21 cellular contexts compared by ENCODE assay signal in the genomic region with DNA sequence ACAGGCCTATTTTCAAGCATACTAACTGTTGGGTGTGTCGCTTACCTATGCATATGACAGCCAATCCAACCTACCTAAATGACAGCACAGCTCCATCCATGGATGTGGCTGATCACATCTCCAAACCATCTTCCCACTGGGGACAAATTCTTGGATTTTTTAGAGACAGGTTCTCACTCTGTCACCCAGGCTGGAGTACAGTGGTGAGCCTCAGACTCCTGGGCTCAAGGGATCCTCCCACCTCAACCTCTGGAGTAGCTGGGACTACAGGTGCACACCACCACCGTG. TPM values are rescaled to one million over a fixed set of nuclear protein-coding genes. Genes with fewer than 3 reads are reported as not detected.
DNase-seq lines count a peak whose midpoint lies in the region; ATAC-seq, FAIRE-seq and TF ChIP-seq lines count a peak whose summit lies in the region.
"Had no signal": no experiment of that assay in that cellular context is flagged by ENCODE, and none has a peak within 500 bp of the region (broad histone marks: within the 10 kb centered on the region; RNA-seq: fewer than 3 reads in every experiment).

No MANE protein-coding gene starts in this region.

- no peak overlapping the region for H2AFZ ChIP-seq in K562 (ENCODE audit: low read depth, low read length)

- H3K9ac ChIP-seq in K562 (ENCODE audit: insufficient read depth in 1 of 2, low read depth in 2 of 2, low read length in 2 of 2), result no peak overlapping the region

- ATAC-seq in K562, result no peak
- ATAC-seq: GM12878, HCT116 had no signal

- H3K9me3 ChIP-seq in K562 (replicated peaks; ENCODE audit: control insufficient read depth, insufficient read depth, low read depth, low read length), result no peaks in the 10 kb centered on the region
- no peaks in the 10 kb centered on the region for H3K9me3 ChIP-seq in spleen
- H3K9me3 ChIP-seq in MG63, result no peaks in the 10 kb centered on the region
- H3K9me3 ChIP-seq: BE2C had no signal

- no peaks in the 10 kb centered on the region for H3K9me1 ChIP-seq in K562 (ENCODE audit: control insufficient read depth, insufficient read depth, low read length)

- CTCF ChIA-PET in K562 (lab: Yijun Ruan, JAX; ENCODE audit: low intra/inter-chr PET ratio), result interaction anchor here (0.6 to 5.9 kb wide), 7 partner anchors 35 to 1520 kb away, joined by 3 to 195 read pairs (median 22); a partner anchor contains a TSS

- intact Hi-C loops in K562 (cut with micrococcal nuclease), result loop anchor here (5.0 to 10.0 kb wide), 4 partner anchors 168 to 323 kb away; a partner anchor contains a TSS
- intact Hi-C loops in posterior vena cava (cut with DNase I), result loop anchor here in 1 of 2 donors (5.0 kb wide), 1 partner anchor 78 kb away; a partner anchor contains a TSS
- intact Hi-C loops in spleen (cut with DNase I; ENCODE audit: low total_unique reads), result loop anchor here (2.0 to 5.0 kb wide), 2 partner anchors 38 to 77 kb away; no protein-coding TSS in a partner anchor

- TF ChIP-seq EP300 in K562 (IDR thresholded peaks at IDR 0.05; ENCODE audit: low read length), result no peak

- 22% methylated on average over 2 of the region's 2 CpGs for WGBS in K562 (ENCODE audit: insufficient coverage, low coverage, missing lambda C conversion rate)
- 87 to 91% (median 90%) methylated on average over 2 of the region's 2 CpGs for WGBS in spleen, 5 donors

- H3K27ac ChIP-seq in K562 (ENCODE audit: extremely low read depth, low read depth, low read length) (no peak overlapping the region), spleen (no peak overlapping the region)

- TF ChIP-seq RAD21 in K562 (CRISPR knock-in tag; conservative IDR thresholded peaks at IDR 0.05 in 1 of 2, IDR thresholded peaks at IDR 0.05 in 1 of 2), result no peak

- no TSS peak for BruUV-seq in K562 (replicated peaks; lab: Mats Ljungman, UMichigan)

- no peak for TF ChIP-seq CTCF in K562 (IDR thresholded peaks at IDR 0.05 in 2 of 3, conservative IDR thresholded peaks at IDR 0.05 in 1 of 3; ENCODE audit: insufficient read depth in 2 of 3, low read depth in 1 of 3, low read length in 3 of 3)
- TF ChIP-seq CTCF in spleen (IDR thresholded peaks at IDR 0.05 in 8 of 11, conservative IDR thresholded peaks at IDR 0.05 in 3 of 11), result no peak

- FAIRE-seq in K562 (lab: Jason Lieb, UNC), result no peak
- peak; percentile 86 for FAIRE-seq in urothelium cell line (lab: Jason Lieb, UNC)
- FAIRE-seq: A204.1, GM12878, HepG2 had no signal

- H3K4me2 ChIP-seq in K562 (ENCODE audit: insufficient read depth, low read length), result no peak overlapping the region

- H3K4me3 ChIP-seq in K562, result no peak overlapping the region
- no peak overlapping the region for H3K4me3 ChIP-seq in spleen
- H3K4me3 ChIP-seq in MG63, result no peak overlapping the region
- H3K4me3 ChIP-seq: GM12878 had no signal

- POLR2A ChIA-PET in K562 (lab: Yijun Ruan, JAX), result interaction anchor here (0.6 to 2.5 kb wide), 7 partner anchors 8 to 1588 kb away, joined by 3 to 20 read pairs (median 6); a partner anchor contains a TSS

- H3K36me3 ChIP-seq in K562 (ENCODE audit: control insufficient read depth, insufficient read depth, low read length) (no peaks in the 10 kb centered on the region), spleen (no peaks in the 10 kb centered on the region), MG63 (no peaks in the 10 kb centered on the region; the same call in 1 of the 2 replicates)
- H3K36me3 ChIP-seq: BE2C had no signal

- H3K4me1 ChIP-seq in K562 (replicated peaks in 1 of 2; ENCODE audit: control insufficient read depth in 2 of 2, insufficient read depth in 2 of 2, low read length in 2 of 2) (peaks cover 0 to 31% of the 10 kb centered on the region in 2 experiments; a peak in 3 of 5 replicates), spleen (peaks cover 3 to 31% (median 15%) of the 10 kb centered on the region in 6 donors)

- no peak for TF ChIP-seq POLR2A in K562 (conservative IDR thresholded peaks at IDR 0.05)
- TF ChIP-seq POLR2A in spleen (IDR thresholded peaks at IDR 0.05), result no peak

- peaks cover 18% of the 10 kb centered on the region for H4K20me1 ChIP-seq in K562 (replicated peaks; ENCODE audit: control insufficient read depth, insufficient read depth, low read length)

- H3K79me2 ChIP-seq in K562 (ENCODE audit: control insufficient read depth, insufficient read depth, low read length), result no peaks in the 10 kb centered on the region

- DNase-seq in K562 (ENCODE audit: extremely low read depth in 1 of 4, low spot score in 3 of 4) (no peak), posterior vena cava (ENCODE audit: low spot score) (peak; percentile 16), urothelium cell line (ENCODE audit: low spot score) (no peak), NCI-H226 (no peak), spleen (no peak), MG63 (no peak)
- DNase-seq: ACHN; BE2C; C1 segment of cervical spinal cord; CD4-positive, CD25-positive, alpha-beta regulatory T cell; COR-L47; DMS 273 treated with DMSO at 0.1 percent for 48 hours; DMS53; DND-41; EL; GOT3; HFFc6 had no signal

- in situ Hi-C loops in K562 (cut with MboI), result loop anchor here (5.0 to 25.0 kb wide), 3 partner anchors 153 to 1882 kb away; a partner anchor contains a TSS

- H3K27me3 ChIP-seq in K562 (ENCODE audit: control insufficient read depth in 2 of 2, insufficient read depth in 2 of 2, low read length in 2 of 2), result peaks cover 28 to 45% of the 10 kb centered on the region in 2 experiments; a peak in 4 of 5 replicates
- peaks cover 0 to 21% (median 7%) of the 10 kb centered on the region in 7 donors for H3K27me3 ChIP-seq in spleen (replicated peaks in 1 of 7)
- H3K27me3 ChIP-seq in MG63, result no peaks in the 10 kb centered on the region
- H3K27me3 ChIP-seq: BE2C had no signal

TF ChIP-seq in K562, 482 proteins besides CTCF, POLR2A, EP300 and RAD21 (continues in another document):
- TF ChIP-seq CXXC5 (CRISPR knock-in tag; IDR thresholded peaks at IDR 0.05) (no peak), FOXA3 (CRISPR knock-in tag; conservative IDR thresholded peaks at IDR 0.05 in 1 of 2, IDR thresholded peaks at IDR 0.05 in 1 of 2) (0 out of 4 replicates have a peak, but pooled peaks of 1 of the 2 experiments have one; percentile 23), SETDB1 (IDR thresholded peaks at IDR 0.05; ENCODE audit: low read length) (no peak), ZC3H4 (CRISPR knock-in tag; IDR thresholded peaks at IDR 0.05; ENCODE audit: borderline replicate concordance) (0 out of 2 replicates have a peak, but pooled peaks have one; percentile 69)

RNA-seq across cellular contexts. Expression of a gene that starts 18.0 kb away (rescaled TPM):
- 0.65 TPM in 1 of 2 replicates, not detected in the other for total RNA-seq in K562 (2011; cell fraction: chromatin; rRNA removed; ENCODE audit: low replicate concordance)
- 0.50 and 0.92 TPM in 2 replicates for total RNA-seq in K562 (2011; cell fraction: nucleolus; rRNA removed)
- 0.15 TPM in 2 replicates for total RNA-seq in K562 (2011; cell fraction: nucleoplasm; rRNA removed)
- total RNA-seq in K562 (2014; rRNA removed) (0.20 and 0.32 TPM in 2 replicates), K562 (2014; rRNA removed; fragmentation: Illumina TruSeq; extraction: Trizol) (not detected in 2 replicates), K562 (2015; rRNA removed; fragmentation: Illumina TruSeq; extraction: Trizol) (not detected in 2 replicates), K562 (2021) (0.13 and 0.29 TPM in 2 replicates), posterior vena cava (10 to 100 TPM; 18.6 to 26.7 TPM), spleen (10 to 100 TPM in 5 of 7 donors, 1 to 10 TPM in 2; 7.1 to 18.0 (median 10.6) TPM)
- polyA plus RNA-seq in K562 (2011; rRNA removed) (0.06 and 0.26 TPM in 2 replicates), K562 (2014; fragmentation: Illumina TruSeq; extraction: Trizol) (not detected in 2 replicates), K562 (2014; fragmentation: Nextera tagmentation; extraction: Ambion mirVana) (not detected), K562 (2014; rRNA removed) (0.13 and 0.23 TPM in 2 replicates), spleen (1 to 10 TPM; 1.1 to 3.0 (median 1.2) TPM)
- polyA plus RNA-seq in K562 (2011; cell fraction: cytosol; rRNA removed), result 0.15 and 0.25 TPM in 2 replicates
- 0.61 and 0.65 TPM in 2 replicates for polyA plus RNA-seq in K562 (2011; cell fraction: nucleus; rRNA removed)
- polyA plus RNA-seq in K562 (2012), result 0.21 and 1.3 TPM in 2 replicates
- polyA minus RNA-seq in K562 (2011; rRNA and poly(A)+ RNA removed), result not detected in 2 replicates
- polyA minus RNA-seq in K562 (2011; cell fraction: cytosol; rRNA and poly(A)+ RNA removed), result not detected in 2 replicates
- 0.22 and 0.27 TPM in 2 replicates for polyA minus RNA-seq in K562 (2011; cell fraction: nucleus; rRNA and poly(A)+ RNA removed)
- 22.3 and 32.1 TPM in 2 replicates for total RNA-seq in MG63 (2014; rRNA removed; shearing (Covaris generic); ENCODE audit: low replicate concordance)

RNA-seq across cellular contexts. Expression of a gene that starts 25.7 kb away (rescaled TPM):
- total RNA-seq in K562 (2011; cell fraction: chromatin; rRNA removed; ENCODE audit: low replicate concordance), result 36.8 and 68.2 TPM in 2 replicates
- 55.4 and 63.2 TPM in 2 replicates for total RNA-seq in K562 (2011; cell fraction: nucleolus; rRNA removed)
- 50.2 and 53.7 TPM in 2 replicates for total RNA-seq in K562 (2011; cell fraction: nucleoplasm; rRNA removed)
- total RNA-seq in K562 (2014; rRNA removed), result 49.2 and 56.7 TPM in 2 replicates
- total RNA-seq in K562 (2014; rRNA removed; fragmentation: Illumina TruSeq; extraction: Trizol), result 17.4 and 20.5 TPM in 2 replicates
- total RNA-seq in K562 (2015; rRNA removed; fragmentation: Illumina TruSeq; extraction: Trizol), result 31.5 and 32.5 TPM in 2 replicates
- total RNA-seq in K562 (2021), result 53.5 and 55.7 TPM in 2 replicates
- polyA plus RNA-seq in K562 (2011; rRNA removed), result 33.8 and 49.7 TPM in 2 replicates
- polyA plus RNA-seq in K562 (2011; cell fraction: cytosol; rRNA removed), result 56.9 and 67.4 TPM in 2 replicates
- 42.8 and 56.1 TPM in 2 replicates for polyA plus RNA-seq in K562 (2011; cell fraction: nucleus; rRNA removed)
- 31.5 and 39.9 TPM in 2 replicates for polyA plus RNA-seq in K562 (2012)
- polyA plus RNA-seq in K562 (2014; fragmentation: Illumina TruSeq; extraction: Trizol), result 22.8 and 24.5 TPM in 2 replicates
- polyA plus RNA-seq in K562 (2014; fragmentation: Nextera tagmentation; extraction: Ambion mirVana), result 1 to 10 TPM; 2.4 to 3.7 TPM
- polyA plus RNA-seq in K562 (2014; rRNA removed), result 37.1 and 62.8 TPM in 2 replicates
- polyA minus RNA-seq in K562 (2011; rRNA and poly(A)+ RNA removed), result 32.6 and 33.0 TPM in 2 replicates
- 39.3 and 58.2 TPM in 2 replicates for polyA minus RNA-seq in K562 (2011; cell fraction: cytosol; rRNA and poly(A)+ RNA removed)
- 23.6 and 28.3 TPM in 2 replicates for polyA minus RNA-seq in K562 (2011; cell fraction: nucleus; rRNA and poly(A)+ RNA removed)
- 1 to 10 TPM; 5.9 to 6.9 TPM for total RNA-seq in posterior vena cava
- total RNA-seq in spleen, result 10 to 100 TPM in 2 of 7 donors, 1 to 10 TPM in 5; 6.2 to 11.7 (median 7.7) TPM
- 1 to 10 TPM; 3.4 to 5.6 (median 3.5) TPM for polyA plus RNA-seq in spleen
- 4.3 and 7.0 TPM in 2 replicates for total RNA-seq in MG63 (2014; rRNA removed; shearing (Covaris generic); ENCODE audit: low replicate concordance)

Comparison
In these comparisons a context has a peak if more than half of its experiments do, and no peak if none do; other contexts are left out.
1. RNA of a gene that starts 18.0 kb away (total RNA-seq): 22.3 to 32.1 TPM in MG63, 18.6 to 26.7 TPM in posterior vena cava and 7.1 to 18.0 TPM in spleen; 0.13 to 0.92 TPM in K562; every median in the first group is over 4 times any median in the second.